ENCODE assay signal across 13 cellular contexts in genomic region chr11:60992842-60993409, GRCh38. TPM values are rescaled to one million over a fixed set of nuclear protein-coding genes. Genes with fewer than 3 reads are reported as not detected.
DNase-seq lines count a peak whose midpoint lies in the region; ATAC-seq and TF ChIP-seq lines count a peak whose summit lies in the region.
"Had no signal": no experiment of that assay in that cellular context is flagged by ENCODE, and none has a peak within 500 bp of the region (broad histone marks: within the 10 kb centered on the region; RNA-seq: fewer than 3 reads in every experiment).

No MANE protein-coding gene starts in this region.

- H3K4me1 ChIP-seq in left ventricle myocardium inferior, result peaks cover 15% of the 10 kb centered on the region
- H3K4me1 ChIP-seq: BE2C, SJCRH30 had no signal

- no peaks in the 10 kb centered on the region for H3K9me3 Mint-ChIP-seq in activated naive CD8-positive, alpha-beta T cell treated with anti-CD3 and anti-CD28 coated beads for 36 hours

- DNase-seq in activated T-cell treated with anti-CD3 and anti-CD28 coated beads, Interleukin-2, amount 50 U/mL, for 1 hour, result peak; percentile 20
- no peak for DNase-seq in activated T-cell treated with anti-CD3 and anti-CD28 coated beads for 4 hours
- peak; percentile 57 to 88 for DNase-seq in NCI-H524 (lab: John Stamatoyannopoulos, UW)
- DNase-seq in activated naive CD8-positive, alpha-beta T cell treated with anti-CD3 and anti-CD28 coated beads for 36 hours, result no peak
- peak; percentile 25 for DNase-seq in sciatic nerve (ENCODE audit: low spot score)
- DNase-seq in 8988T, result no peak
- no peak for DNase-seq in left ventricle myocardium inferior
- DNase-seq in SK-N-DZ (ENCODE audit: low spot score), result no peak
- DNase-seq: BE2C, HCEC 1CT, MM.1S, NCI-H774, SJCRH30 had no signal

- no peak overlapping the region for H3K4me3 ChIP-seq in left ventricle myocardium inferior
- H3K4me3 ChIP-seq: SJCRH30 had no signal

- H3K4me3 Mint-ChIP-seq in activated naive CD8-positive, alpha-beta T cell treated with anti-CD3 and anti-CD28 coated beads for 36 hours, result peak overlapping the region; percentile 9

- H3K36me3 Mint-ChIP-seq in activated naive CD8-positive, alpha-beta T cell treated with anti-CD3 and anti-CD28 coated beads for 36 hours, result peaks cover 68% of the 10 kb centered on the region

- H3K9me3 ChIP-seq in left ventricle myocardium inferior (replicated peaks), result no peaks in the 10 kb centered on the region
- H3K9me3 ChIP-seq: BE2C, SJCRH30 had no signal

- peak overlapping the region; percentile 88 for H3K27ac Mint-ChIP-seq in activated naive CD8-positive, alpha-beta T cell treated with anti-CD3 and anti-CD28 coated beads for 36 hours

- TF ChIP-seq CTCF in left ventricle myocardium inferior (IDR thresholded peaks at IDR 0.05; ENCODE audit: borderline replicate concordance), result no peak

- H3K27me3 Mint-ChIP-seq in activated naive CD8-positive, alpha-beta T cell treated with anti-CD3 and anti-CD28 coated beads for 36 hours, result no peaks in the 10 kb centered on the region

- H3K36me3 ChIP-seq in left ventricle myocardium inferior, result no peaks in the 10 kb centered on the region
- H3K36me3 ChIP-seq: BE2C, SJCRH30 had no signal

- H3K27me3 ChIP-seq in left ventricle myocardium inferior (ENCODE audit: low read depth), result peaks cover 56% of the 10 kb centered on the region
- H3K27me3 ChIP-seq: BE2C, SJCRH30 had no signal

- no peak overlapping the region for H3K27ac ChIP-seq in left ventricle myocardium inferior (replicated peaks)
- H3K27ac ChIP-seq: SJCRH30 had no signal

- H3K4me1 Mint-ChIP-seq in activated naive CD8-positive, alpha-beta T cell treated with anti-CD3 and anti-CD28 coated beads for 36 hours, result peaks cover 72% of the 10 kb centered on the region

- no peak for ATAC-seq in sciatic nerve

- intact Hi-C loops in sciatic nerve (cut with DNase I) (no loop called here), left ventricle myocardium inferior (cut with micrococcal nuclease) (no loop called here)

RNA-seq across cellular contexts. Expression of gene CD6, which starts 21.4 kb away (rescaled TPM):
- 100 to 1,000 TPM; 167 to 169 TPM for total RNA-seq in activated naive CD8-positive, alpha-beta T cell treated with anti-CD3 and anti-CD28 coated beads for 36 hours
- total RNA-seq in sciatic nerve (2.5 TPM), left ventricle myocardium inferior (0.47 TPM)
- polyA plus RNA-seq in SK-N-DZ (2014; cell fraction: cytosol; rRNA removed), result not detected in 2 replicates
- polyA plus RNA-seq in SK-N-DZ (2014; cell fraction: nucleus; rRNA removed), result not detected in 2 replicates
- total RNA-seq: SJCRH30 had no signal

RNA-seq across cellular contexts. Expression of gene SLC15A3, which starts 41.0 kb away (rescaled TPM):
- total RNA-seq in activated naive CD8-positive, alpha-beta T cell treated with anti-CD3 and anti-CD28 coated beads for 36 hours, result 1 to 10 TPM; 6.3 to 6.9 TPM
- total RNA-seq in sciatic nerve (49.4 TPM), left ventricle myocardium inferior (15.4 TPM)
- 0.21 TPM in 1 of 2 replicates, not detected in the other for polyA plus RNA-seq in SK-N-DZ (2014; cell fraction: cytosol; rRNA removed)
- polyA plus RNA-seq in SK-N-DZ (2014; cell fraction: nucleus; rRNA removed), result not detected in 2 replicates

Comparison
In these comparisons a context has a peak if more than half of its experiments do, and no peak if none do; other contexts are left out.
1. DNase-seq: peak in activated T-cell treated with anti-CD3 and anti-CD28 coated beads, Interleukin-2, amount 50 U/mL, for 1 hour (single experiment), NCI-H524 (2 of 2) and sciatic nerve (single experiment); none in activated T-cell treated with anti-CD3 and anti-CD28 coated beads for 4 hours (single experiment), activated naive CD8-positive, alpha-beta T cell treated with anti-CD3 and anti-CD28 coated beads for 36 hours (single experiment), 8988T (single experiment), left ventricle myocardium inferior (single experiment) and SK-N-DZ (single experiment).
2. RNA of gene CD6, which starts 21.4 kb away (total RNA-seq): 167 to 169 TPM in activated naive CD8-positive, alpha-beta T cell treated with anti-CD3 and anti-CD28 coated beads for 36 hours; 2.5 TPM in sciatic nerve (single experiment) and 0.47 TPM in left ventricle myocardium inferior (single experiment); every median in the first group is over 10 times any median in the second.